In genomic region chrX:40622741-40623536, GRCh38 we compare ENCODE assay signal across 18 cellular contexts. TPM values are rescaled to one million over a fixed set of nuclear protein-coding genes. Genes with fewer than 3 reads are reported as not detected.
DNase-seq lines count a peak whose midpoint lies in the region; ATAC-seq, FAIRE-seq and TF ChIP-seq lines count a peak whose summit lies in the region.
"Had no signal": no experiment of that assay in that cellular context is flagged by ENCODE, and none has a peak within 500 bp of the region (broad histone marks: within the 10 kb centered on the region; RNA-seq: fewer than 3 reads in every experiment).

Gene MPC1L, plus strand, starts transcription at chrX:40623428. Its CDS starts 138 bp downstream, at chrX:40623566.

- no peak within 1 kb of the TSS for H4K5ac ChIP-seq in H1 (ENCODE audit: insufficient read length, low read depth, low read length)

- H3K18ac ChIP-seq in H1 (ENCODE audit: extremely low read depth, low read length) = no peak within 1 kb of the TSS

- H3K36me3 ChIP-seq in Peyer's patch (peaks cover 0 to 7% (median 0%) of the 10 kb centered on the region in 3 donors), H1 (ENCODE audit: control insufficient read depth in 2 of 4, insufficient read depth in 4 of 4, low read length in 3 of 4) (peaks cover 0 to 2% (median 0%) of the 10 kb centered on the region in 4 experiments; a peak in 1 of 8 replicates), mucosa of descending colon (ENCODE audit: low read depth) (no peaks in the 10 kb centered on the region), testis (ENCODE audit: low read depth, missing control alignments) (no peaks in the 10 kb centered on the region), PC-9 (ENCODE audit: low read depth) (no peaks in the 10 kb centered on the region), uterus (no peaks in the 10 kb centered on the region)
- H3K36me3 ChIP-seq in naive thymus-derived CD4-positive, alpha-beta T cell (ENCODE audit: control insufficient read depth in 2 of 3, insufficient read depth in 3 of 3, low read length in 3 of 3) = peaks cover 0 to 7% (median 0%) of the 10 kb centered on the region in 3 experiments

- no peak within 1 kb of the TSS for H4K8ac ChIP-seq in H1 (ENCODE audit: extremely low read depth, insufficient read depth, low read length)

- no peak within 1 kb of the TSS for H3K4me3 Mint-ChIP-seq in naive thymus-derived CD4-positive, alpha-beta T cell
- H3K4me3 Mint-ChIP-seq: CD14-positive monocyte, HFFc6 had no signal

- no peaks in the 10 kb centered on the region for H3K4me1 ChIP-seq in Peyer's patch
- peaks cover 0 to 3% (median 0%) of the 10 kb centered on the region in 4 experiments; a peak in 1 of 7 replicates for H3K4me1 ChIP-seq in H1 (replicated peaks in 1 of 4; ENCODE audit: control insufficient read depth in 3 of 4, insufficient read depth in 4 of 4, low read length in 3 of 4)
- H3K4me1 ChIP-seq in mucosa of descending colon (ENCODE audit: low read depth) = peaks cover 9% of the 10 kb centered on the region
- no peaks in the 10 kb centered on the region for H3K4me1 ChIP-seq in testis
- no peaks in the 10 kb centered on the region for H3K4me1 ChIP-seq in naive thymus-derived CD4-positive, alpha-beta T cell (ENCODE audit: control insufficient read depth in 2 of 2, insufficient read depth in 2 of 2, low read length in 2 of 2)
- H3K4me1 ChIP-seq in PC-9 (replicated peaks; ENCODE audit: insufficient read depth) = no peaks in the 10 kb centered on the region
- no peaks in the 10 kb centered on the region for H3K4me1 ChIP-seq in uterus

- H2AFZ ChIP-seq in H1 (ENCODE audit: low read length) (0 out of 2 replicates have a peak within 1 kb of the TSS, but pooled peaks have one; percentile 14), PC-9 (no peak within 1 kb of the TSS)

- H2BK20ac ChIP-seq in H1 (ENCODE audit: low read length) = no peak within 1 kb of the TSS

- no peaks in the 10 kb centered on the region for H3K9me3 ChIP-seq in Peyer's patch
- no peaks in the 10 kb centered on the region for H3K9me3 ChIP-seq in H1 (ENCODE audit: insufficient read depth in 2 of 2, low read depth in 1 of 2, low read length in 1 of 2)
- no peaks in the 10 kb centered on the region for H3K9me3 ChIP-seq in mucosa of descending colon
- H3K9me3 ChIP-seq in testis = no peaks in the 10 kb centered on the region
- no peaks in the 10 kb centered on the region for H3K9me3 ChIP-seq in naive thymus-derived CD4-positive, alpha-beta T cell (ENCODE audit: control insufficient read depth in 2 of 3, low read length in 3 of 3)
- no peaks in the 10 kb centered on the region for H3K9me3 ChIP-seq in PC-9 (ENCODE audit: insufficient read depth, low read depth)
- no peaks in the 10 kb centered on the region for H3K9me3 ChIP-seq in uterus

- no peak within 1 kb of the TSS for H4K91ac ChIP-seq in H1 (replicated peaks; ENCODE audit: insufficient read length, low read length)

- H3F3A ChIP-seq in PC-9 (ENCODE audit: insufficient read depth, low read depth) = no peaks in the 10 kb centered on the region

- no peak within 1 kb of the TSS for H3K23ac ChIP-seq in H1 (ENCODE audit: insufficient read length)

- H3K79me1 ChIP-seq in H1 (ENCODE audit: low read depth, low read length) = no peaks in the 10 kb centered on the region

- no peak within 1 kb of the TSS for H3K27ac Mint-ChIP-seq in naive thymus-derived CD4-positive, alpha-beta T cell
- H3K27ac Mint-ChIP-seq: HFFc6 had no signal

- H3K4me3 ChIP-seq in Peyer's patch (no peak within 1 kb of the TSS), H1 (ENCODE audit: extremely low read depth in 1 of 4, insufficient read depth in 2 of 4, low read depth in 3 of 4, low read length in 4 of 4) (no peak within 1 kb of the TSS), mucosa of descending colon (no peak within 1 kb of the TSS), testis (peak within 1 kb of the TSS in 1 of 2 donors; percentile 15), PC-9 (no peak within 1 kb of the TSS), uterus (no peak within 1 kb of the TSS)
- no peak within 1 kb of the TSS for H3K4me3 ChIP-seq in naive thymus-derived CD4-positive, alpha-beta T cell (ENCODE audit: low read length)
- H3K4me3 ChIP-seq: SK-N-MC had no signal

- DNase-seq in Peyer's patch (peak in 2 of 3 donors; percentile 66 to 77), H1 (ENCODE audit: low read depth in 1 of 2, low spot score in 2 of 2) (no peak), mucosa of descending colon (peak; percentile 55 to 74 (median 57)), testis (peak; percentile 36), PC-9 (no peak), uterus (no peak)
- DNase-seq in naive thymus-derived CD4-positive, alpha-beta T cell = no peak
- DNase-seq: GDM1, HFFc6, NCI-H1417, NCI-H187, NCI-H345 had no signal

- H3K27me3 Mint-ChIP-seq in naive thymus-derived CD4-positive, alpha-beta T cell = no peaks in the 10 kb centered on the region

- no peak within 1 kb of the TSS for H3K4ac ChIP-seq in H1 (replicated peaks; ENCODE audit: insufficient read length, low read depth, low read length)

- H3K56ac ChIP-seq in H1 (replicated peaks; ENCODE audit: insufficient read length, low read depth, low read length) = no peak within 1 kb of the TSS

- no peaks in the 10 kb centered on the region for H3K4me1 Mint-ChIP-seq in naive thymus-derived CD4-positive, alpha-beta T cell
- H3K4me1 Mint-ChIP-seq: CD14-positive monocyte had no signal

- no peak for TF ChIP-seq EP300 in H1 (IDR thresholded peaks at IDR 0.05; ENCODE audit: borderline replicate concordance in 1 of 2, low read depth in 2 of 2, low read length in 2 of 2)

- no peaks in the 10 kb centered on the region for H4K20me1 ChIP-seq in H1 (replicated peaks in 1 of 2; ENCODE audit: control insufficient read depth in 1 of 2, insufficient read depth in 2 of 2, low read length in 2 of 2)
- H4K20me1 ChIP-seq in PC-9 (ENCODE audit: insufficient read depth) = no peaks in the 10 kb centered on the region

- H3K23me2 ChIP-seq in H1 (ENCODE audit: low read depth, low read length) = no peaks in the 10 kb centered on the region

- intact Hi-C loops in mucosa of descending colon (cut with DNase I, micrococcal nuclease) = no loop called here
- intact Hi-C loops in testis (cut with DNase I; ENCODE audit: low total_unique reads) = no loop called here
- intact Hi-C loops in naive thymus-derived CD4-positive, alpha-beta T cell (cut with micrococcal nuclease) = no loop called here
- intact Hi-C loops in PC-9 (cut with micrococcal nuclease; ENCODE audit: unreplicated experiment) = no loop called here
- intact Hi-C loops in uterus (cut with DNase I; ENCODE audit: low total_unique reads) = no loop called here

- no peak within 1 kb of the TSS; the same call in 1 of the 2 replicates for H2BK12ac ChIP-seq in H1 (ENCODE audit: low read depth, low read length)

- no peak within 1 kb of the TSS for H2BK15ac ChIP-seq in H1 (ENCODE audit: low read length)

- no peak within 1 kb of the TSS for H3K9ac ChIP-seq in H1 (replicated peaks in 1 of 4; ENCODE audit: extremely low read depth in 1 of 4, low read depth in 3 of 4, low read length in 3 of 4)

- TF ChIP-seq RAD21 in H1 (IDR thresholded peaks at IDR 0.05 in 1 of 2, conservative IDR thresholded peaks at IDR 0.05 in 1 of 2; ENCODE audit: low read depth in 2 of 2, low read length in 2 of 2) = no peak

- no TSS peak for BruUV-seq in PC-9 (replicated peaks; lab: Mats Ljungman, UMichigan)

- H3K14ac ChIP-seq in H1 (ENCODE audit: insufficient read length) = no peak within 1 kb of the TSS

- H3K27me3 ChIP-seq in Peyer's patch (no peaks in the 10 kb centered on the region), H1 (replicated peaks in 1 of 4; ENCODE audit: control insufficient read depth in 3 of 4, extremely low read depth in 1 of 4, insufficient read depth in 3 of 4, low read length in 3 of 4) (no peaks in the 10 kb centered on the region), testis (no peaks in the 10 kb centered on the region), PC-9 (ENCODE audit: insufficient read depth, low read depth) (no peaks in the 10 kb centered on the region), uterus (no peaks in the 10 kb centered on the region)
- H3K27me3 ChIP-seq in naive thymus-derived CD4-positive, alpha-beta T cell (ENCODE audit: control insufficient read depth in 2 of 2, insufficient read depth in 2 of 2, low read length in 2 of 2) = no peaks in the 10 kb centered on the region

- no peak within 1 kb of the TSS for H2BK5ac ChIP-seq in H1 (ENCODE audit: low read depth, low read length)

- CTCF ChIA-PET in H1 (lab: Charles Lee; ENCODE audit: partially characterized antibody) (interaction anchor here (0.6 to 1.4 kb wide), 2 partner anchors 78 to 79 kb away, joined by 3 read pairs; no protein-coding TSS in a partner anchor), PC-9 (lab: Charles Lee) (no interaction called here)
- CTCF ChIA-PET in naive thymus-derived CD4-positive, alpha-beta T cell (lab: Charles Lee) = no interaction called here

- H3K9me2 ChIP-seq in PC-9 (ENCODE audit: insufficient read depth) = no peaks in the 10 kb centered on the region

- TF ChIP-seq POLR2A in Peyer's patch (IDR thresholded peaks at IDR 0.05) (peak in 1 of 2 donors; percentile 19), H1 (IDR thresholded peaks at IDR 0.05; ENCODE audit: control extremely low read depth in 1 of 2, low read depth in 2 of 2, low read length in 2 of 2) (no peak), testis (IDR thresholded peaks at IDR 0.05) (no peak), uterus (IDR thresholded peaks at IDR 0.05) (no peak)

- H3K79me2 ChIP-seq in H1 (ENCODE audit: control insufficient read depth in 1 of 2, insufficient read depth in 2 of 2, low read length in 2 of 2) (no peaks in the 10 kb centered on the region), PC-9 (ENCODE audit: low read depth) (no peaks in the 10 kb centered on the region)

- TF ChIP-seq CTCF in Peyer's patch (IDR thresholded peaks at IDR 0.05) (no peak), H1 (IDR thresholded peaks at IDR 0.05; ENCODE audit: control extremely low read depth in 1 of 3, insufficient read depth in 1 of 3, low read depth in 1 of 3, low read length in 3 of 3) (no peak), mucosa of descending colon (IDR thresholded peaks at IDR 0.05) (no peak), testis (IDR thresholded peaks at IDR 0.05) (no peak), PC-9 (conservative IDR thresholded peaks at IDR 0.05) (no peak), uterus (IDR thresholded peaks at IDR 0.05) (no peak)

- peak; percentile 93 for ATAC-seq in mucosa of descending colon
- no peak for ATAC-seq in GM19351 (IDR thresholded peaks at IDR 0.05; ENCODE audit: unreplicated experiment)
- ATAC-seq in naive thymus-derived CD4-positive, alpha-beta T cell = no peak

- no peak within 1 kb of the TSS for H2AK5ac ChIP-seq in H1 (ENCODE audit: low read depth, low read length)

- FAIRE-seq in H1 (lab: Jason Lieb, UNC) = no peak
- FAIRE-seq: H54 had no signal

- 93% methylated on average over 37 of the region's 53 CpGs; no CpG with 5 or more reads in 1 of the 2 experiments for WGBS in H1 (ENCODE audit: extremely low coverage in 1 of 2, insufficient coverage in 1 of 2, insufficient read length in 1 of 2, insufficient replicate concordance in 2 of 2, low coverage in 1 of 2, low lambda C conversion rate in 2 of 2, missing lambda C conversion rate in 1 of 2), 2 experiments
- WGBS in testis, 2 donors = 59 to 65% methylated on average over 31 to 48 of the region's 53 CpGs

- H3K36me3 Mint-ChIP-seq in naive thymus-derived CD4-positive, alpha-beta T cell = peaks cover 0 to 27% (median 0%) of the 10 kb centered on the region in 5 donors

- peaks cover 0 to 5% (median 0%) of the 10 kb centered on the region in 11 donors for H3K9me3 Mint-ChIP-seq in naive thymus-derived CD4-positive, alpha-beta T cell
- H3K9me3 Mint-ChIP-seq: HFFc6 had no signal

- H3K4me2 ChIP-seq in H1 (ENCODE audit: insufficient read depth in 1 of 2, low read depth in 2 of 2, low read length in 2 of 2) (no peak within 1 kb of the TSS), PC-9 (no peak within 1 kb of the TSS)

- POLR2A ChIA-PET in H1 (lab: Charles Lee; ENCODE audit: partially characterized antibody) (no interaction called here), PC-9 (lab: Charles Lee; ENCODE audit: unreplicated experiment) (no interaction called here)
- POLR2A ChIA-PET in naive thymus-derived CD4-positive, alpha-beta T cell (lab: Charles Lee) = no interaction called here

- H3K27ac ChIP-seq in Peyer's patch (peak within 1 kb of the TSS in 1 of 4 donors; percentile 5), H1 (ENCODE audit: low read depth, low read length) (no peak within 1 kb of the TSS), testis (no peak within 1 kb of the TSS), PC-9 (no peak within 1 kb of the TSS), uterus (no peak within 1 kb of the TSS)
- H3K27ac ChIP-seq in naive thymus-derived CD4-positive, alpha-beta T cell (ENCODE audit: low read depth, low read length) = no peak within 1 kb of the TSS
- H3K27ac ChIP-seq: SK-N-MC had no signal

- no peak within 1 kb of the TSS for H2BK120ac ChIP-seq in H1 (replicated peaks; ENCODE audit: low read depth, low read length)

RNA-seq across cellular contexts. Expression of gene MPC1L, which starts in this region (rescaled TPM):
- not detected for total RNA-seq in Peyer's patch
- total RNA-seq in H1 (2021; fragmentation: NEBNext Ultra II Directional; extraction: Animal tissue kit (Norgen Biotek cat#: 25700)) = not detected in 2 replicates
- polyA plus RNA-seq in H1 (2011; rRNA removed) = not detected in 2 replicates
- polyA plus RNA-seq in H1 (2011; cell fraction: cytosol; rRNA removed) = not detected
- not detected for polyA plus RNA-seq in H1 (2011; cell fraction: nucleus; rRNA removed)
- not detected in 4 replicates for polyA plus RNA-seq in H1 (2012, experiment 1 of 2)
- not detected for polyA plus RNA-seq in H1 (2012, experiment 2 of 2)
- not detected for polyA plus RNA-seq in H1 (2013, experiment 1 of 2)
- polyA plus RNA-seq in H1 (2013, experiment 2 of 2) = not detected
- not detected in 2 replicates for polyA minus RNA-seq in H1 (2011; rRNA and poly(A)+ RNA removed)
- not detected for polyA minus RNA-seq in H1 (2011; cell fraction: cytosol; rRNA and poly(A)+ RNA removed)
- not detected for polyA minus RNA-seq in H1 (2011; cell fraction: nucleus; rRNA and poly(A)+ RNA removed)
- not detected for total RNA-seq in mucosa of descending colon
- total RNA-seq in testis = 10 to 100 TPM in 1 of 2 donors, 1 to 10 TPM in 1; 8.5 to 11.4 TPM
- polyA plus RNA-seq in testis (ENCODE audit: insufficient read depth, low read depth, low replicate concordance) = 17.3 TPM
- not detected for total RNA-seq in naive thymus-derived CD4-positive, alpha-beta T cell
- polyA plus RNA-seq in naive thymus-derived CD4-positive, alpha-beta T cell = not detected
- total RNA-seq in PC-9 (2021) = not detected in 2 replicates
- total RNA-seq in uterus = not detected
- total RNA-seq: Daoy, HFFc6, M059J had no signal
- polyA plus RNA-seq: CD14-positive monocyte had no signal

Comparison
In these comparisons a context has a peak if more than half of its experiments do, and no peak if none do; other contexts are left out.
1. RNA of gene MPC1L (polyA plus RNA-seq): 17.3 TPM in testis (single experiment); not detected in H1 and not detected in naive thymus-derived CD4-positive, alpha-beta T cell; every median in the first group is over 10 times any median in the second.
2. Peak in DNase-seq in Peyer's patch; RNA of the gene not detected or under 1 TPM.
3. Peak in DNase-seq and ATAC-seq in mucosa of descending colon; RNA of the gene not detected or under 1 TPM.